Comparison of ENCODE assay signal across 13 cellular contexts in genomic region chr22:21917206-21917958, GRCh38. TPM values are rescaled to one million over a fixed set of nuclear protein-coding genes. Genes with fewer than 3 reads are reported as not detected.
DNase-seq lines count a peak whose midpoint lies in the region; ATAC-seq, FAIRE-seq and TF ChIP-seq lines count a peak whose summit lies in the region.
"Had no signal": no experiment of that assay in that cellular context is flagged by ENCODE, and none has a peak within 500 bp of the region (broad histone marks: within the 10 kb centered on the region; RNA-seq: fewer than 3 reads in every experiment).

No MANE protein-coding gene starts in this region.

- H3K36me3 ChIP-seq in GM23338 (ENCODE audit: insufficient read depth) (no peaks in the 10 kb centered on the region), WERI-Rb-1 (no peaks in the 10 kb centered on the region), gastroesophageal sphincter (peaks cover 0 to 33% of the 10 kb centered on the region in 2 donors), neural progenitor cell (no peaks in the 10 kb centered on the region)
- H3K36me3 ChIP-seq: BE2C had no signal

- H3K27ac ChIP-seq in GM23338 (ENCODE audit: low read depth) (no peak overlapping the region), WERI-Rb-1 (no peak overlapping the region), gastroesophageal sphincter (no peak overlapping the region), neural progenitor cell (no peak overlapping the region)
- H3K27ac ChIP-seq: KMS-11 had no signal

- peak overlapping the region; percentile 64 for H3K4me2 ChIP-seq in GM23338
- H3K4me2 ChIP-seq in neural progenitor cell: peak overlapping the region; percentile 5
- H3K4me2 ChIP-seq: KMS-11 had no signal

- H3K4me3 ChIP-seq in GM23338: no peak overlapping the region
- H3K4me3 ChIP-seq in WERI-Rb-1 (ENCODE audit: low read depth, low read length): no peak overlapping the region
- no peak overlapping the region for H3K4me3 ChIP-seq in gastroesophageal sphincter
- no peak overlapping the region for H3K4me3 ChIP-seq in neural progenitor cell

- H3K4me3 Mint-ChIP-seq in GM23338 (no peak overlapping the region), neural progenitor cell (no peak overlapping the region)
- H3K4me3 Mint-ChIP-seq: activated CD4-positive, alpha-beta memory T cell treated with anti-CD3 and anti-CD28 coated beads for 36 hours had no signal

- H3K9me3 ChIP-seq in WERI-Rb-1 (ENCODE audit: severe bottlenecking) (no peaks in the 10 kb centered on the region), gastroesophageal sphincter (no peaks in the 10 kb centered on the region), neural progenitor cell (ENCODE audit: low read depth) (no peaks in the 10 kb centered on the region)
- H3K9me3 ChIP-seq: BE2C had no signal

- peaks cover 40% of the 10 kb centered on the region for H3K4me1 ChIP-seq in GM23338 (ENCODE audit: insufficient read depth)
- H3K4me1 ChIP-seq in gastroesophageal sphincter: peaks cover 0 to 13% (median 7%) of the 10 kb centered on the region in 3 donors
- H3K4me1 ChIP-seq in neural progenitor cell: peaks cover 47% of the 10 kb centered on the region
- H3K4me1 ChIP-seq: BE2C had no signal

- no peaks in the 10 kb centered on the region for H3K36me3 Mint-ChIP-seq in GM23338 (ENCODE audit: low read depth)
- no peaks in the 10 kb centered on the region for H3K36me3 Mint-ChIP-seq in neural progenitor cell
- H3K36me3 Mint-ChIP-seq: activated CD4-positive, alpha-beta memory T cell treated with anti-CD3 and anti-CD28 coated beads for 36 hours had no signal

- no peaks in the 10 kb centered on the region; the same call in 1 of the 2 replicates for H4K20me1 ChIP-seq in GM23338 (replicated peaks; ENCODE audit: insufficient read depth)
- peaks cover 11% of the 10 kb centered on the region for H4K20me1 ChIP-seq in neural progenitor cell (ENCODE audit: low read depth)

- H3K27me3 ChIP-seq in GM23338 (ENCODE audit: insufficient read depth): no peaks in the 10 kb centered on the region
- H3K27me3 ChIP-seq in WERI-Rb-1 (ENCODE audit: insufficient read depth, low read depth, severe bottlenecking): no peaks in the 10 kb centered on the region
- H3K27me3 ChIP-seq in gastroesophageal sphincter: no peaks in the 10 kb centered on the region
- no peaks in the 10 kb centered on the region for H3K27me3 ChIP-seq in neural progenitor cell
- H3K27me3 ChIP-seq: BE2C had no signal

- TF ChIP-seq POLR2A in gastroesophageal sphincter (IDR thresholded peaks at IDR 0.05): no peak

- no peak for TF ChIP-seq CTCF in GM23338 (conservative IDR thresholded peaks at IDR 0.05; ENCODE audit: low read depth in 2 of 2)
- 0 out of 2 replicates have a peak, but pooled peaks have one; percentile 7 for TF ChIP-seq CTCF in WERI-Rb-1 (IDR thresholded peaks at IDR 0.05; ENCODE audit: low read depth, low read length)
- TF ChIP-seq CTCF in gastroesophageal sphincter (IDR thresholded peaks at IDR 0.05): no peak
- TF ChIP-seq CTCF in neural progenitor cell (IDR thresholded peaks at IDR 0.05): no peak

- no peaks in the 10 kb centered on the region for H3K9me2 ChIP-seq in GM23338 (ENCODE audit: insufficient read depth)

- H3K27ac Mint-ChIP-seq in GM23338 (no peak overlapping the region; the same call in 1 of the 2 replicates), neural progenitor cell (peak overlapping the region; percentile 66)
- H3K27ac Mint-ChIP-seq: activated CD4-positive, alpha-beta memory T cell treated with anti-CD3 and anti-CD28 coated beads for 36 hours had no signal

- H3K9ac ChIP-seq in neural progenitor cell: no peak overlapping the region
- H3K9ac ChIP-seq: KMS-11 had no signal

- peak overlapping the region; percentile 52; the same call in 1 of the 2 replicates for H2AFZ ChIP-seq in GM23338
- no peak overlapping the region for H2AFZ ChIP-seq in neural progenitor cell (replicated peaks)

- peaks cover 22% of the 10 kb centered on the region for H3K27me3 Mint-ChIP-seq in GM23338 (ENCODE audit: insufficient read depth, low read depth, poor library complexity)
- peaks cover 4% of the 10 kb centered on the region for H3K27me3 Mint-ChIP-seq in neural progenitor cell (ENCODE audit: insufficient read depth, low read depth)
- H3K27me3 Mint-ChIP-seq: activated CD4-positive, alpha-beta memory T cell treated with anti-CD3 and anti-CD28 coated beads for 36 hours had no signal

- no peaks in the 10 kb centered on the region for H3K79me2 ChIP-seq in GM23338 (replicated peaks; ENCODE audit: insufficient read depth)
- H3K79me2 ChIP-seq in neural progenitor cell (ENCODE audit: low read depth): no peaks in the 10 kb centered on the region

- TF ChIP-seq EP300 in gastroesophageal sphincter (IDR thresholded peaks at IDR 0.05): no peak

- ATAC-seq in GM23338 (peak; percentile 36), gastroesophageal sphincter (peak; percentile 45), esophagus mucosa (no peak)

- FAIRE-seq in HTR-8/SVneo (lab: Jason Lieb, UNC): no peak

- H3F3A ChIP-seq in GM23338 (replicated peaks; ENCODE audit: low read depth): peaks cover 3% of the 10 kb centered on the region
- peaks cover 37% of the 10 kb centered on the region for H3F3A ChIP-seq in neural progenitor cell (ENCODE audit: low read depth)

- H3K4me1 Mint-ChIP-seq in GM23338: peaks cover 47% of the 10 kb centered on the region
- H3K4me1 Mint-ChIP-seq in neural progenitor cell: peaks cover 20% of the 10 kb centered on the region

- DNase-seq in GM23338 (ENCODE audit: low spot score) (peak; percentile 55), WERI-Rb-1 (no peak), neural progenitor cell (ENCODE audit: low spot score) (no peak), GF-D8 (lab: John Stamatoyannopoulos, UW) (no peak), HTR-8/SVneo (ENCODE audit: insufficient read length, low spot score) (no peak)
- no peak for DNase-seq in activated CD4-positive, alpha-beta T cell treated with anti-CD3 and anti-CD28 coated beads, Interleukin-2, amount 50 U/mL, for 48 hours
- DNase-seq: activated CD4-positive, alpha-beta memory T cell treated with anti-CD3 and anti-CD28 coated beads for 36 hours; activated naive CD4-positive, alpha-beta T cell; BE2C; T-helper 2 cell had no signal

- 0 to 25% methylated on average over 3 to 4 of the region's 17 CpGs for WGBS in gastroesophageal sphincter (ENCODE audit: low coverage in 1 of 2), 2 donors

- H3K9me3 Mint-ChIP-seq in GM23338 (no peaks in the 10 kb centered on the region), neural progenitor cell (no peaks in the 10 kb centered on the region)
- H3K9me3 Mint-ChIP-seq: activated CD4-positive, alpha-beta memory T cell treated with anti-CD3 and anti-CD28 coated beads for 36 hours had no signal

TF ChIP-seq in GM23338, 12 proteins besides CTCF, POLR2A, EP300 and RAD21:
- TF ChIP-seq EZH2 (IDR thresholded peaks at IDR 0.05; ENCODE audit: low read depth, unreplicated experiment) (no peak), NANOG (IDR thresholded peaks at IDR 0.05; ENCODE audit: borderline replicate concordance) (no peak), CREB1 (CRISPR knock-in tag; IDR thresholded peaks at IDR 0.05; ENCODE audit: low read depth) (no peak), ETS1 (IDR thresholded peaks at IDR 0.05) (no peak), ZNF114 (CRISPR knock-in tag; IDR thresholded peaks at IDR 0.05) (no peak), ZNF331 (CRISPR knock-in tag; IDR thresholded peaks at IDR 0.05; ENCODE audit: low read depth) (no peak)

RNA-seq across cellular contexts. Expression of gene PPM1F, which starts 35.3 kb away (rescaled TPM):
- 22.7 and 29.3 TPM in 2 replicates for total RNA-seq in GM23338 (2014; rRNA removed; shearing (Covaris generic))
- 4.4 and 7.1 TPM in 2 replicates for polyA plus RNA-seq in GM23338 (2016; fragmentation: Nextera tagmentation; extraction: Ambion mirVana)
- 10 to 100 TPM; 22.9 to 78.0 (median 36.8) TPM for total RNA-seq in gastroesophageal sphincter
- total RNA-seq in neural progenitor cell (ENCODE audit: low replicate concordance): 18.0 and 39.0 TPM in 2 replicates
- 21.3 TPM for total RNA-seq in esophagus mucosa

RNA-seq across cellular contexts. Expression of gene MAPK1, which starts 49.9 kb away (rescaled TPM):
- 56.0 and 77.5 TPM in 2 replicates for total RNA-seq in GM23338 (2014; rRNA removed; shearing (Covaris generic))
- polyA plus RNA-seq in GM23338 (2016; fragmentation: Nextera tagmentation; extraction: Ambion mirVana): 16.0 and 17.4 TPM in 2 replicates
- total RNA-seq in gastroesophageal sphincter: 10 to 100 TPM; 40.3 to 70.8 (median 57.4) TPM
- total RNA-seq in neural progenitor cell (ENCODE audit: low replicate concordance): 44.7 and 61.4 TPM in 2 replicates
- total RNA-seq in esophagus mucosa: 112 TPM
